In the genomic region with DNA sequence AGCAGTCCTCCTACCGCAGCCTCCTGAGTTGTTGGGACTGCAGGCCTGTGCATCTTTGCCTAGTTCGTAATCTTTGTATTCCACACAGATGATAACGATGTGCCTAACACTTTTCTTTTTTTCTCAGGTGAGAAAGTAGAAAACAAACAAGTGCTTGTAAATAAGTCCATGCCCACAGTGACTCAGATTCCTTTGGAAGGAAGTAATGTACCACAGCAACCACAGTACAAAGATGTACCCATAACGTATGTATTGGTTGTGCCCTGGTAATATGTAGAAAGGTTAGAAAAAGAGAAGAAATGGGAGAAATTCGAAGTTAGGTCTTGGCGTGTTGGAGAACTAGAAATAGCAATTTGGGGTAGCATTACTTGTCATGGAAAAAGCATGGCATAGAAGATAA, we compare ENCODE assay signal across 4 cellular contexts.
"Had no signal": no experiment of that assay in that cellular context is flagged by ENCODE, and none has a peak within 500 bp of the region (broad histone marks: within the 10 kb centered on the region; RNA-seq: fewer than 3 reads in every experiment).

No MANE protein-coding gene starts in this region.

- H3K4me1 Mint-ChIP-seq: GM23338, H9 had no signal

- H3K4me3 Mint-ChIP-seq: GM23338, H9 had no signal

- H3K27ac Mint-ChIP-seq: GM23338, H9 had no signal

- H3K9me3 Mint-ChIP-seq: GM23338, H9 had no signal

- DNase-seq: H9, HCEC 1CT, IMR-90 had no signal
